Comparison of ENCODE assay signal across 10 cellular contexts in genomic region chr1:227771326-227771725, GRCh38. TPM values are rescaled to one million over a fixed set of nuclear protein-coding genes. Genes with fewer than 3 reads are reported as not detected.
"Had no signal": no experiment of that assay in that cellular context is flagged by ENCODE, and none has a peak within 500 bp of the region (broad histone marks: within the 10 kb centered on the region; RNA-seq: fewer than 3 reads in every experiment).

No MANE protein-coding gene starts in this region.

- H2AFZ ChIP-seq: GM23338 had no signal

- H3K27ac Mint-ChIP-seq: GM23338, HFFc6 had no signal

- FAIRE-seq: H1, H54, HTR-8/SVneo, K562 had no signal

- ATAC-seq: GM23338, HCT116, K562 had no signal

- H3K4me3 Mint-ChIP-seq: GM23338, HFFc6 had no signal

- H3K9me3 Mint-ChIP-seq: GM23338, HFFc6 had no signal

- H3K4me1 ChIP-seq: HAP-1 had no signal

- H3K4me3 ChIP-seq: GM23338, HAP-1, K562 had no signal

- H3K4me2 ChIP-seq: GM23338 had no signal

- H3K4me1 Mint-ChIP-seq: GM23338 had no signal

- DNase-seq: HFFc6, IMR-90 had no signal

- H3K9me3 ChIP-seq: HAP-1 had no signal

RNA-seq across cellular contexts. Expression of gene PRSS38, which starts 44.1 kb away (rescaled TPM):
- total RNA-seq: GM23338, H1, HFFc6, HT-29, IMR-90 had no signal
- polyA plus RNA-seq: GM23338, H1, IMR-90 had no signal
